ENCODE assay signal across 8 cellular contexts in genomic region chr12:124509676-124510300, GRCh38. TPM values are rescaled to one million over a fixed set of nuclear protein-coding genes. Genes with fewer than 3 reads are reported as not detected.
A peak's percentile ranks its signal among the peaks of the same experiment; 100 is the strongest.
DNase-seq lines count a peak whose midpoint lies in the region; ATAC-seq and TF ChIP-seq lines count a peak whose summit lies in the region.

No MANE protein-coding gene starts in this region.

- H3K4me3 ChIP-seq in skin epidermis = no peak overlapping the region

- peak overlapping the region in 15 of 21 experiments; percentile 4 to 73 (median 49) for H3K27ac ChIP-seq in skin epidermis

- no peak for ATAC-seq in HG02981 (IDR thresholded peaks at IDR 0.05; ENCODE audit: unreplicated experiment)
- no peak for ATAC-seq in stimulated activated memory B cell treated with anti-CD40 and anti-IgM and Interleukin-4, amounts not matched to agents 10 μg/mL and 1 μg/mL and 100 μg/mL, for 72 hours

- peaks cover 6% of the 10 kb centered on the region; the same call in 1 of the 2 replicates for H3K36me3 Mint-ChIP-seq in HFFc6 (ENCODE audit: low read depth)
- H3K36me3 Mint-ChIP-seq in stimulated activated memory B cell treated with anti-CD40 and anti-IgM and Interleukin-4, amounts not matched to agents 10 μg/mL and 1 μg/mL and 100 μg/mL, for 72 hours = peaks cover 22% of the 10 kb centered on the region

- DNase-seq in HFFc6 = peak; percentile 71
- DNase-seq in anterior cingulate cortex (lab: John Stamatoyannopoulos, UW) = peak in 42 of 58 donors; percentile 20 to 82 (median 50)
- DNase-seq in hypothalamus (lab: John Stamatoyannopoulos, UW) = peak in 39 of 51 donors; percentile 22 to 78 (median 53)
- no peak for DNase-seq in A172 (ENCODE audit: low spot score)
- no peak for DNase-seq in HCEC 1CT

- peak overlapping the region; percentile 73 for H3K27ac Mint-ChIP-seq in HFFc6
- H3K27ac Mint-ChIP-seq in stimulated activated memory B cell treated with anti-CD40 and anti-IgM and Interleukin-4, amounts not matched to agents 10 μg/mL and 1 μg/mL and 100 μg/mL, for 72 hours = no peak overlapping the region

- TF ChIP-seq CTCF in HFFc6 (IDR thresholded peaks at IDR 0.05) = no peak

- no peaks in the 10 kb centered on the region; the same call in 1 of the 2 replicates for H3K27me3 Mint-ChIP-seq in HFFc6 (ENCODE audit: insufficient read depth)
- H3K27me3 Mint-ChIP-seq in stimulated activated memory B cell treated with anti-CD40 and anti-IgM and Interleukin-4, amounts not matched to agents 10 μg/mL and 1 μg/mL and 100 μg/mL, for 72 hours = no peaks in the 10 kb centered on the region

- peaks cover 85% of the 10 kb centered on the region for H3K4me1 Mint-ChIP-seq in HFFc6 (ENCODE audit: low read depth)
- peaks cover 61% of the 10 kb centered on the region for H3K4me1 Mint-ChIP-seq in stimulated activated memory B cell treated with anti-CD40 and anti-IgM and Interleukin-4, amounts not matched to agents 10 μg/mL and 1 μg/mL and 100 μg/mL, for 72 hours

- peak overlapping the region; percentile 24 for H3K4me3 Mint-ChIP-seq in HFFc6
- no peak overlapping the region for H3K4me3 Mint-ChIP-seq in stimulated activated memory B cell treated with anti-CD40 and anti-IgM and Interleukin-4, amounts not matched to agents 10 μg/mL and 1 μg/mL and 100 μg/mL, for 72 hours

- no peaks in the 10 kb centered on the region for H3K9me3 Mint-ChIP-seq in HFFc6
- H3K9me3 Mint-ChIP-seq in stimulated activated memory B cell treated with anti-CD40 and anti-IgM and Interleukin-4, amounts not matched to agents 10 μg/mL and 1 μg/mL and 100 μg/mL, for 72 hours = no peaks in the 10 kb centered on the region

RNA-seq across cellular contexts. Expression of gene NCOR2, which starts 57.6 kb away (rescaled TPM):
- 100 to 1,000 TPM; 237 to 249 (median 240) TPM for total RNA-seq in HFFc6 (2021; fragmentation: NEBNext Ultra II Directional; extraction: Animal tissue kit (Norgen Biotek cat#: 25700))
- 32.9 and 33.3 TPM in 2 replicates for total RNA-seq in A172 (2014; rRNA removed; shearing (Covaris generic))

Comparison
In these comparisons a context has a peak if more than half of its experiments do, and no peak if none do; other contexts are left out.
1. DNase-seq: peak in HFFc6 (single experiment), anterior cingulate cortex (42 of 58) and hypothalamus (39 of 51); none in A172 (single experiment) and HCEC 1CT (single experiment).